Comparison of ENCODE assay signal across 8 cellular contexts in genomic region chr20:50193169-50193850, GRCh38. TPM values are rescaled to one million over a fixed set of nuclear protein-coding genes. Genes with fewer than 3 reads are reported as not detected.
DNase-seq lines count a peak whose midpoint lies in the region; ATAC-seq, FAIRE-seq and TF ChIP-seq lines count a peak whose summit lies in the region.

No MANE protein-coding gene starts in this region.

- H3K18ac ChIP-seq in H1 (ENCODE audit: extremely low read depth, low read length), result peak overlapping the region; percentile 56

- peak overlapping the region; percentile 97 for H3K27ac Mint-ChIP-seq in CD8-positive, alpha-beta T cell
- peak overlapping the region in 2 of 3 experiments; percentile 91 to 97 for H3K27ac Mint-ChIP-seq in nephron

- H3K27me3 Mint-ChIP-seq in CD8-positive, alpha-beta T cell (ENCODE audit: low read depth), result no peaks in the 10 kb centered on the region
- peaks cover 7% of the 10 kb centered on the region for H3K27me3 Mint-ChIP-seq in nephron (ENCODE audit: low read depth)

- peak overlapping the region; percentile 89 for H2BK12ac ChIP-seq in H1 (ENCODE audit: low read depth, low read length)

- no peak for TF ChIP-seq CTCF in CD8-positive, alpha-beta T cell (IDR thresholded peaks at IDR 0.05)
- no peak for TF ChIP-seq CTCF in NB4 (IDR thresholded peaks at IDR 0.05; ENCODE audit: low read depth, low read length)
- TF ChIP-seq CTCF in H1 (IDR thresholded peaks at IDR 0.05; ENCODE audit: control extremely low read depth in 1 of 3, insufficient read depth in 1 of 3, low read depth in 1 of 3, low read length in 3 of 3), result no peak
- TF ChIP-seq CTCF in nephron (IDR thresholded peaks at IDR 0.05; ENCODE audit: unreplicated experiment in 3 of 3), result no peak

- no peak overlapping the region for H2BK20ac ChIP-seq in H1 (ENCODE audit: low read length)

- no peak overlapping the region for H2AFZ ChIP-seq in H1 (ENCODE audit: low read length)

- peak overlapping the region; percentile 55 for H2BK5ac ChIP-seq in H1 (ENCODE audit: low read depth, low read length)

- H3K4me3 Mint-ChIP-seq in CD8-positive, alpha-beta T cell, result peak overlapping the region; percentile 98
- peak overlapping the region; percentile 88 to 97 (median 96) for H3K4me3 Mint-ChIP-seq in nephron

- H3K23me2 ChIP-seq in H1 (ENCODE audit: low read depth, low read length), result peaks cover 5% of the 10 kb centered on the region; the same call in 1 of the 2 replicates

- H3K4me1 ChIP-seq in CD8-positive, alpha-beta T cell (ENCODE audit: insufficient read depth, low read length), result peaks cover 19% of the 10 kb centered on the region
- peaks cover 0 to 28% (median 23%) of the 10 kb centered on the region in 4 experiments; a peak in 6 of 7 replicates for H3K4me1 ChIP-seq in H1 (replicated peaks in 1 of 4; ENCODE audit: control insufficient read depth in 3 of 4, insufficient read depth in 4 of 4, low read length in 3 of 4)

- no peak for TF ChIP-seq RAD21 in H1 (IDR thresholded peaks at IDR 0.05 in 1 of 2, conservative IDR thresholded peaks at IDR 0.05 in 1 of 2; ENCODE audit: low read depth in 2 of 2, low read length in 2 of 2)

- ATAC-seq in CD8-positive, alpha-beta T cell, result no peak
- ATAC-seq in GM21423 (IDR thresholded peaks at IDR 0.05; ENCODE audit: unreplicated experiment), result no peak

- peak overlapping the region; percentile 28 for H3K4me3 ChIP-seq in CD8-positive, alpha-beta T cell (ENCODE audit: low read depth, low read length)
- H3K4me3 ChIP-seq in NB4 (ENCODE audit: low read depth, low read length) (peak overlapping the region; percentile 75), H1 (ENCODE audit: extremely low read depth in 1 of 4, insufficient read depth in 2 of 4, low read depth in 3 of 4, low read length in 4 of 4) (peak overlapping the region; percentile 78 to 95 (median 82))

- H4K20me1 ChIP-seq in H1 (replicated peaks in 1 of 2; ENCODE audit: control insufficient read depth in 1 of 2, insufficient read depth in 2 of 2, low read length in 2 of 2), result peaks cover 2 to 4% of the 10 kb centered on the region in 2 experiments

- no peak for TF ChIP-seq EP300 in H1 (IDR thresholded peaks at IDR 0.05; ENCODE audit: borderline replicate concordance in 1 of 2, low read depth in 2 of 2, low read length in 2 of 2)

- H3K9me3 ChIP-seq in CD8-positive, alpha-beta T cell (ENCODE audit: low read length), result no peaks in the 10 kb centered on the region
- no peaks in the 10 kb centered on the region for H3K9me3 ChIP-seq in H1 (ENCODE audit: insufficient read depth in 2 of 2, low read depth in 1 of 2, low read length in 1 of 2)

- no peak for DNase-seq in CD8-positive, alpha-beta T cell
- DNase-seq in NB4 (ENCODE audit: low read depth), result no peak
- no peak for DNase-seq in H1 (ENCODE audit: low read depth in 1 of 2, low spot score in 2 of 2)
- DNase-seq in NCI-H2171 (lab: John Stamatoyannopoulos, UW), result no peak
- DNase-seq in NCI-H1694 treated with DMSO at 0.1 percent for 48 hours (lab: John Stamatoyannopoulos, UW), result no peak
- no peak for DNase-seq in activated effector memory CD4-positive, alpha-beta T cell treated with anti-CD3 and anti-CD28 coated beads, Interleukin-2, amount 50 U/mL, for 16 hours

- no peak overlapping the region for H3K56ac ChIP-seq in H1 (replicated peaks; ENCODE audit: insufficient read length, low read depth, low read length)

- FAIRE-seq in H1 (lab: Jason Lieb, UNC), result no peak

- H3K27me3 ChIP-seq in CD8-positive, alpha-beta T cell (ENCODE audit: insufficient read depth, low read length), result no peaks in the 10 kb centered on the region
- no peaks in the 10 kb centered on the region for H3K27me3 ChIP-seq in H1 (replicated peaks in 1 of 4; ENCODE audit: control insufficient read depth in 3 of 4, extremely low read depth in 1 of 4, insufficient read depth in 3 of 4, low read length in 3 of 4)

- H3K27ac ChIP-seq in CD8-positive, alpha-beta T cell (ENCODE audit: low read depth, low read length), result no peak overlapping the region
- H3K27ac ChIP-seq in H1 (ENCODE audit: low read depth, low read length), result no peak overlapping the region

- H3K4me1 Mint-ChIP-seq in CD8-positive, alpha-beta T cell (ENCODE audit: low read depth), result peaks cover 27% of the 10 kb centered on the region
- H3K4me1 Mint-ChIP-seq in nephron, result peaks cover 14% of the 10 kb centered on the region

- CTCF ChIA-PET in CD8-positive, alpha-beta T cell (lab: Charles Lee), result interaction anchor here (2.0 kb wide), 1 partner anchor 271 kb away, joined by 7 read pairs; no protein-coding TSS in a partner anchor
- CTCF ChIA-PET in H1 (lab: Charles Lee; ENCODE audit: partially characterized antibody), result interaction anchor here (1.0 to 1.4 kb wide), 3 partner anchors 22 to 275 kb away, joined by 3 to 6 read pairs (median 3); no protein-coding TSS in a partner anchor

- 78% methylated on average over 10 of the region's 10 CpGs; no CpG with 5 or more reads in 1 of the 2 experiments for WGBS in H1 (ENCODE audit: extremely low coverage in 1 of 2, insufficient coverage in 1 of 2, insufficient read length in 1 of 2, insufficient replicate concordance in 2 of 2, low coverage in 1 of 2, low lambda C conversion rate in 2 of 2, missing lambda C conversion rate in 1 of 2), 2 experiments

- no peaks in the 10 kb centered on the region for H3K36me3 ChIP-seq in CD8-positive, alpha-beta T cell (ENCODE audit: insufficient read depth, low read length)
- no peaks in the 10 kb centered on the region; a peak in 1 of 8 replicates for H3K36me3 ChIP-seq in H1 (ENCODE audit: control insufficient read depth in 2 of 4, insufficient read depth in 4 of 4, low read length in 3 of 4)

- peak overlapping the region in 1 of 4 experiments; percentile 86; a peak in 1 of 7 replicates for H3K9ac ChIP-seq in H1 (replicated peaks in 1 of 4; ENCODE audit: extremely low read depth in 1 of 4, low read depth in 3 of 4, low read length in 3 of 4)

- H4K91ac ChIP-seq in H1 (replicated peaks; ENCODE audit: insufficient read length, low read length), result peak overlapping the region; percentile 26

- intact Hi-C loops in CD8-positive, alpha-beta T cell (cut with DNase I, micrococcal nuclease), result loop anchor here in 1 of 2 experiments (5.0 kb wide), 1 partner anchor 764 kb away; the partner anchor contains the start of genes DPM1 and MOCS3

- H3K79me1 ChIP-seq in H1 (ENCODE audit: low read depth, low read length), result peaks cover 4% of the 10 kb centered on the region

- peak overlapping the region; percentile 96 for H2AK5ac ChIP-seq in H1 (ENCODE audit: low read depth, low read length)

- H3K79me2 ChIP-seq in H1 (ENCODE audit: control insufficient read depth in 1 of 2, insufficient read depth in 2 of 2, low read length in 2 of 2), result peaks cover 0 to 20% of the 10 kb centered on the region in 2 experiments; a peak in 2 of 4 replicates

- H2BK15ac ChIP-seq in H1 (ENCODE audit: low read length), result no peak overlapping the region; the same call in 1 of the 2 replicates

- H3K4ac ChIP-seq in H1 (replicated peaks; ENCODE audit: insufficient read length, low read depth, low read length), result no peak overlapping the region

- TF ChIP-seq POLR2A in NB4 (IDR thresholded peaks at IDR 0.05; ENCODE audit: extremely low read depth, insufficient read length) (no peak), H1 (IDR thresholded peaks at IDR 0.05; ENCODE audit: control extremely low read depth in 1 of 2, low read depth in 2 of 2, low read length in 2 of 2) (peak in 1 of 2 experiments; percentile 50; a peak in 1 of 3 replicates)

- no peak overlapping the region for H2BK120ac ChIP-seq in H1 (replicated peaks; ENCODE audit: low read depth, low read length)

- H3K23ac ChIP-seq in H1 (ENCODE audit: insufficient read length), result no peak overlapping the region

- peaks cover 5% of the 10 kb centered on the region for H3K36me3 Mint-ChIP-seq in CD8-positive, alpha-beta T cell
- H3K36me3 Mint-ChIP-seq in nephron (ENCODE audit: low read depth), result no peaks in the 10 kb centered on the region

- H4K8ac ChIP-seq in H1 (ENCODE audit: extremely low read depth, insufficient read depth, low read length), result no peak overlapping the region

- H4K5ac ChIP-seq in H1 (ENCODE audit: insufficient read length, low read depth, low read length), result no peak overlapping the region

- peak overlapping the region; percentile 68 to 96 for H3K4me2 ChIP-seq in H1 (ENCODE audit: insufficient read depth in 1 of 2, low read depth in 2 of 2, low read length in 2 of 2)

- H3K9me3 Mint-ChIP-seq in CD8-positive, alpha-beta T cell, result no peaks in the 10 kb centered on the region
- H3K9me3 Mint-ChIP-seq in nephron, result no peaks in the 10 kb centered on the region

- no peak overlapping the region for H3K14ac ChIP-seq in H1 (ENCODE audit: insufficient read length)

- POLR2A ChIA-PET in CD8-positive, alpha-beta T cell (lab: Charles Lee), result interaction anchor here (0.7 kb wide), 1 partner anchor 9 kb away, joined by 3 read pairs; no protein-coding TSS in a partner anchor
- POLR2A ChIA-PET in H1 (lab: Charles Lee; ENCODE audit: partially characterized antibody), result interaction anchor here (0.9 to 1.8 kb wide), 7 partner anchors 9 to 281 kb away, joined by 3 to 6 read pairs (median 3); no protein-coding TSS in a partner anchor

TF ChIP-seq in H1, 55 proteins besides CTCF, POLR2A, EP300 and RAD21:
- TF ChIP-seq POLR2AphosphoS5 (IDR thresholded peaks at IDR 0.05; ENCODE audit: low read depth, low read length) (0 out of 2 replicates have a peak, but pooled peaks have one; percentile 36), BACH1 (IDR thresholded peaks at IDR 0.05; ENCODE audit: low read length) (no peak)

RNA-seq across cellular contexts. Expression of gene CEBPB, which starts 2.7 kb away (rescaled TPM):
- 10 to 100 TPM; 37.2 to 37.6 TPM for total RNA-seq in CD8-positive, alpha-beta T cell
- 24.1 and 24.5 TPM in 2 replicates for total RNA-seq in H1 (2021; fragmentation: NEBNext Ultra II Directional; extraction: Animal tissue kit (Norgen Biotek cat#: 25700))
- polyA plus RNA-seq in H1 (2011; rRNA removed), result 7.1 and 13.1 TPM in 2 replicates
- polyA plus RNA-seq in H1 (2011; cell fraction: cytosol; rRNA removed), result 16.1 TPM
- 10.5 TPM for polyA plus RNA-seq in H1 (2011; cell fraction: nucleus; rRNA removed)
- polyA plus RNA-seq in H1 (2012, experiment 1 of 2), result 6.1 to 8.3 TPM (median 7.2 TPM) in 4 replicates
- polyA plus RNA-seq in H1 (2012, experiment 2 of 2), result 4.8 TPM
- 15.1 TPM for polyA plus RNA-seq in H1 (2013, experiment 1 of 2)
- polyA plus RNA-seq in H1 (2013, experiment 2 of 2), result 15.0 TPM
- 1.3 and 1.4 TPM in 2 replicates for polyA minus RNA-seq in H1 (2011; rRNA and poly(A)+ RNA removed)
- 18.6 TPM for polyA minus RNA-seq in H1 (2011; cell fraction: cytosol; rRNA and poly(A)+ RNA removed)
- 16.1 TPM for polyA minus RNA-seq in H1 (2011; cell fraction: nucleus; rRNA and poly(A)+ RNA removed)

RNA-seq across cellular contexts. Expression of gene PEDS1, which starts 39.8 kb away (rescaled TPM):
- total RNA-seq in CD8-positive, alpha-beta T cell, result 10 to 100 TPM; 19.0 to 20.8 TPM
- total RNA-seq in H1 (2021; fragmentation: NEBNext Ultra II Directional; extraction: Animal tissue kit (Norgen Biotek cat#: 25700)), result 28.9 and 33.3 TPM in 2 replicates
- polyA plus RNA-seq in H1 (2011; rRNA removed), result 75.9 and 82.7 TPM in 2 replicates
- 32.6 TPM for polyA plus RNA-seq in H1 (2011; cell fraction: cytosol; rRNA removed)
- polyA plus RNA-seq in H1 (2011; cell fraction: nucleus; rRNA removed), result 44.3 TPM
- 23.4 to 37.5 TPM (median 32.2 TPM) in 4 replicates for polyA plus RNA-seq in H1 (2012, experiment 1 of 2)
- polyA plus RNA-seq in H1 (2012, experiment 2 of 2), result 31.5 TPM
- 51.2 TPM for polyA plus RNA-seq in H1 (2013, experiment 1 of 2)
- 59.3 TPM for polyA plus RNA-seq in H1 (2013, experiment 2 of 2)
- 63.8 and 102 TPM in 2 replicates for polyA minus RNA-seq in H1 (2011; rRNA and poly(A)+ RNA removed)
- polyA minus RNA-seq in H1 (2011; cell fraction: cytosol; rRNA and poly(A)+ RNA removed), result 37.4 TPM
- polyA minus RNA-seq in H1 (2011; cell fraction: nucleus; rRNA and poly(A)+ RNA removed), result 12.9 TPM

Comparison
In these comparisons a context has a peak if more than half of its experiments do, and no peak if none do; other contexts are left out.
1. H3K4me3 ChIP-seq: peak in every context shown above with its lines; median percentile 82 in H1; 75 in NB4; 28 in CD8-positive, alpha-beta T cell.